Comparison of ENCODE assay signal across 8 cellular contexts in the genomic region with DNA sequence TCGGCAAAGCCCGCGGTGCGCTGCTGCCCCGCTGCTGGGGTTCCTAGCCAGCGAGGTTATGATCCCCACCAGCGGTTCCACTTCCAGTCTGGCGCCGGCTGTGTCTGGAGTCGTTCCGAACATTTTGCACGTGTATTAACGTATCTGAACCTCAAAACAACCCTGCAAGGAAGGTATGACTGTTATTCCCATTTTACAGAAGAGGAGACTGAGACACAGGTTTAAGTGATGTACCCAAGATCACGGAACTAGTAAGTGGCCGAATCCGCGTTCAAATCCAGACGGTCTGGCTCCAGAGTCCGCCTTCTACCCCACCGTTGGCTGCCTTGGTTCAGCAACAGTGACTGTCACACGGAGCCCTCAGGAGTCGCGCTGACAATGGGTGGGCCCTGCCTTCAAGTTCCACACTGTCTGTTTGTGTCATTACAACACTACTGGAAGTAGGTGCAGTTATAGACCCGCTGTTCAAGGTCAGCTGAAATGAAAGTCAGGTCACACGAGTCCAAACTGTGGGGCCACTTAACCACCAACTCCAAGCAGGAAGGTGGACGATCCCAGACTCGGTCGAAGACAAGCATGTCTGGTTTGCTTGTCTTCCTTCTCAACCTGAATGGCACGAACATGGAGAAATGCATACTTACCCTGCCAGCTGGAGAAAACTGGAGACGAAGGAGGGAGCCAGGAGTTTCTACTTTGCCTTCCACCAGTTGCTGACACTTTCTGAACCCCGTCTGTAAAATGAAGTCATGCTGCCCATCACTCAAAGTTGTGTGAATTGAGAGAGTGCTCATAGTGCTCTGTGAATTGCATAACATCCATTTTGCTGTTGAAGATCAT. TPM values are rescaled to one million over a fixed set of nuclear protein-coding genes. Genes with fewer than 3 reads are reported as not detected.
DNase-seq lines count a peak whose midpoint lies in the region; ATAC-seq and TF ChIP-seq lines count a peak whose summit lies in the region.

No MANE protein-coding gene starts in this region.

- H3K4me1 ChIP-seq in iPS-20b (ENCODE audit: insufficient read depth, low read length) (peaks cover 26% of the 10 kb centered on the region), stomach (peaks cover 16 to 32% (median 28%) of the 10 kb centered on the region in 4 donors)

- peak; percentile 58 for DNase-seq in NCI-H82 (lab: John Stamatoyannopoulos, UW)
- no peak for DNase-seq in NCI-H82 treated with DMSO at 0.1 percent for 48 hours (lab: John Stamatoyannopoulos, UW; ENCODE audit: unreplicated experiment)
- DNase-seq in stomach = no peak
- no peak for DNase-seq in NCI-H226
- DNase-seq in NCI-H1436 (lab: John Stamatoyannopoulos, UW) = no peak

- H3K27me3 Mint-ChIP-seq in activated naive CD8-positive, alpha-beta T cell = peaks cover 10% of the 10 kb centered on the region

- peaks cover 3% of the 10 kb centered on the region for H3K36me3 Mint-ChIP-seq in activated naive CD8-positive, alpha-beta T cell

- no peak for TF ChIP-seq CTCF in stomach (IDR thresholded peaks at IDR 0.05)

- peak overlapping the region; percentile 66; the same call in 1 of the 2 replicates for H3K9ac ChIP-seq in iPS-20b (ENCODE audit: low read depth, low read length)

- WGBS in stomach, 5 donors = 12 to 18% (median 16%) methylated on average over 18 to 31 of the region's 31 CpGs

- ATAC-seq in GM18868 (IDR thresholded peaks at IDR 0.05; ENCODE audit: unreplicated experiment) = no peak

- no peak overlapping the region for H3K27ac ChIP-seq in iPS-20b (ENCODE audit: low read length)
- H3K27ac ChIP-seq in stomach = peak overlapping the region; percentile 15 to 91 (median 88)

- peak overlapping the region; percentile 83 for H3K27ac Mint-ChIP-seq in activated naive CD8-positive, alpha-beta T cell

- H3K9me3 Mint-ChIP-seq in activated naive CD8-positive, alpha-beta T cell (ENCODE audit: low read depth) = no peaks in the 10 kb centered on the region

- peak overlapping the region; percentile 75 for H3K4me3 ChIP-seq in iPS-20b (ENCODE audit: low read length)
- H3K4me3 ChIP-seq in stomach = peak overlapping the region; percentile 74 to 93 (median 80)

- no peak for TF ChIP-seq POLR2A in stomach (IDR thresholded peaks at IDR 0.05)

- TF ChIP-seq EP300 in stomach (IDR thresholded peaks at IDR 0.05) = no peak

- H3K9me3 ChIP-seq in iPS-20b (ENCODE audit: insufficient read depth, low read depth, low read length) = no peaks in the 10 kb centered on the region
- no peaks in the 10 kb centered on the region for H3K9me3 ChIP-seq in stomach

- intact Hi-C loops in stomach (cut with DNase I; ENCODE audit: low total_unique reads) = no loop called here

- peaks cover 27% of the 10 kb centered on the region for H3K4me1 Mint-ChIP-seq in activated naive CD8-positive, alpha-beta T cell (ENCODE audit: low read depth)

- peak overlapping the region; percentile 87 for H3K4me3 Mint-ChIP-seq in activated naive CD8-positive, alpha-beta T cell

- H3K27me3 ChIP-seq in iPS-20b (ENCODE audit: insufficient read depth, low read length) = peaks cover 11% of the 10 kb centered on the region; the same call in 1 of the 2 replicates
- H3K27me3 ChIP-seq in stomach = peaks cover 0 to 15% (median 0%) of the 10 kb centered on the region in 3 donors

- H3K36me3 ChIP-seq in iPS-20b (ENCODE audit: insufficient read depth, low read depth, low read length) = peaks cover 18% of the 10 kb centered on the region; the same call in 1 of the 2 replicates
- H3K36me3 ChIP-seq in stomach = peaks cover 16 to 26% (median 24%) of the 10 kb centered on the region in 4 donors

RNA-seq across cellular contexts. Expression of a gene that starts 0.8 kb away (rescaled TPM):
- 10 to 100 TPM in 4 of 5 donors, 1 to 10 TPM in 1; 6.4 to 40.1 (median 18.4) TPM for total RNA-seq in stomach
- polyA plus RNA-seq in stomach = 10 to 100 TPM; 17.2 to 35.1 (median 32.1) TPM

RNA-seq across cellular contexts. Expression of a gene that starts 21.8 kb away (rescaled TPM):
- not detected for total RNA-seq in stomach
- not detected for polyA plus RNA-seq in stomach

RNA-seq across cellular contexts. Expression of a gene that starts 43.7 kb away (rescaled TPM):
- under 1 TPM in 1 of 5 donors, not detected in 4; 0.43 TPM for total RNA-seq in stomach
- polyA plus RNA-seq in stomach = under 1 TPM in 2 of 3 donors, not detected in 1; 0.25 to 0.33 TPM
